8 cellular contexts compared by ENCODE assay signal in genomic region chr9:1939926-1940368, GRCh38.
DNase-seq lines count a peak whose midpoint lies in the region; ATAC-seq, FAIRE-seq and TF ChIP-seq lines count a peak whose summit lies in the region.

No MANE protein-coding gene starts in this region.

- FAIRE-seq in D721Med (lab: Jason Lieb, UNC) = no peak
- peak; percentile 77 for FAIRE-seq in islet of Langerhans (lab: Jason Lieb, UNC)
- no peak for FAIRE-seq in HTR-8/SVneo (lab: Jason Lieb, UNC)

- no peaks in the 10 kb centered on the region for H3K9me3 Mint-ChIP-seq in activated T-cell treated with anti-CD3 and anti-CD28 coated beads, Interleukin-2, amount 50 U/mL, for 24 hours

- H3K4me3 Mint-ChIP-seq in activated T-cell treated with anti-CD3 and anti-CD28 coated beads, Interleukin-2, amount 50 U/mL, for 24 hours = no peak overlapping the region

- peaks cover 3% of the 10 kb centered on the region for H3K4me1 Mint-ChIP-seq in activated T-cell treated with anti-CD3 and anti-CD28 coated beads, Interleukin-2, amount 50 U/mL, for 24 hours (ENCODE audit: low read depth)

- ATAC-seq in GM19043 (IDR thresholded peaks at IDR 0.05; ENCODE audit: low read depth, unreplicated experiment) (peak; percentile 64), HG03095 (IDR thresholded peaks at IDR 0.05; ENCODE audit: unreplicated experiment) (peak; percentile 65)
- ATAC-seq in stimulated activated naive CD8-positive, alpha-beta T cell treated with anti-CD3 and anti-CD28 coated beads, Interleukin-15, Interleukin-2, amounts not matched to agents 100 U/mL and 50 U/mL, for 24 hours = peak; percentile 73

- H3K27ac Mint-ChIP-seq in activated T-cell treated with anti-CD3 and anti-CD28 coated beads, Interleukin-2, amount 50 U/mL, for 24 hours = no peak overlapping the region

- peaks cover 8% of the 10 kb centered on the region for H3K27me3 Mint-ChIP-seq in activated T-cell treated with anti-CD3 and anti-CD28 coated beads, Interleukin-2, amount 50 U/mL, for 24 hours

- no peaks in the 10 kb centered on the region for H3K36me3 Mint-ChIP-seq in activated T-cell treated with anti-CD3 and anti-CD28 coated beads, Interleukin-2, amount 50 U/mL, for 24 hours (ENCODE audit: low read depth)

- DNase-seq in D721Med (ENCODE audit: insufficient read length, low spot score) (no peak), NCI-H510A (lab: John Stamatoyannopoulos, UW) (peak; percentile 9), HTR-8/SVneo (ENCODE audit: insufficient read length, low spot score) (no peak)
- peak; percentile 40 for DNase-seq in activated T-cell treated with anti-CD3 and anti-CD28 coated beads, Interleukin-2, amount 50 U/mL, for 24 hours
- DNase-seq in stimulated activated naive CD8-positive, alpha-beta T cell treated with anti-CD3 and anti-CD28 coated beads, Interleukin-15, Interleukin-2, amounts not matched to agents 100 U/mL and 50 U/mL, for 24 hours = peak; percentile 20

- TF ChIP-seq CTCF in D721Med (IDR thresholded peaks at IDR 0.05; ENCODE audit: insufficient read depth, missing control alignments) = peak; percentile 77

Comparison
In these comparisons a context has a peak if more than half of its experiments do, and no peak if none do; other contexts are left out.
1. DNase-seq: peak in NCI-H510A (single experiment), activated T-cell treated with anti-CD3 and anti-CD28 coated beads, Interleukin-2, amount 50 U/mL, for 24 hours (single experiment) and stimulated activated naive CD8-positive, alpha-beta T cell treated with anti-CD3 and anti-CD28 coated beads, Interleukin-15, Interleukin-2, amounts not matched to agents 100 U/mL and 50 U/mL, for 24 hours (single experiment); none in D721Med (single experiment) and HTR-8/SVneo (single experiment).
2. Peak in every context shown above with its lines, with median percentiles within 50 percentile points of each other: ATAC-seq.